ENCODE assay signal across 10 cellular contexts in genomic region chr21:45818276-45818903, GRCh38.
DNase-seq lines count a peak whose midpoint lies in the region; ATAC-seq, FAIRE-seq and TF ChIP-seq lines count a peak whose summit lies in the region.
"Had no signal": no experiment of that assay in that cellular context is flagged by ENCODE, and none has a peak within 500 bp of the region (broad histone marks: within the 10 kb centered on the region; RNA-seq: fewer than 3 reads in every experiment).

No MANE protein-coding gene starts in this region.

- FAIRE-seq in astrocyte (lab: Jason Lieb, UNC), result peak; percentile 37

- TF ChIP-seq CTCF in astrocyte (IDR thresholded peaks at IDR 0.05; ENCODE audit: insufficient read depth, low read depth, low read length), result no peak

- H3K27me3 Mint-ChIP-seq in activated CD8-positive, alpha-beta memory T cell treated with anti-CD3 and anti-CD28 coated beads, Interleukin-2, amount 10 ng/mL, durations not matched to agents 7 days and 5 days, result peaks cover 17% of the 10 kb centered on the region
- peaks cover 17% of the 10 kb centered on the region for H3K27me3 Mint-ChIP-seq in astrocyte (ENCODE audit: low read depth, unreplicated experiment)

- no peak overlapping the region for H2AFZ ChIP-seq in astrocyte (ENCODE audit: low read depth, low read length)

- peak overlapping the region; percentile 70 for H3K4me2 ChIP-seq in astrocyte (ENCODE audit: low read length)
- peak overlapping the region; percentile 49 for H3K4me2 ChIP-seq in skeletal muscle satellite cell (ENCODE audit: low read length)

- peak; percentile 68 for DNase-seq in activated CD8-positive, alpha-beta memory T cell treated with anti-CD3 and anti-CD28 coated beads, Interleukin-2, amount 10 ng/mL, durations not matched to agents 7 days and 5 days
- no peak for DNase-seq in activated CD8-positive, alpha-beta memory T cell treated with anti-CD3 and anti-CD28 coated beads, Interleukin-2, amount 50 U/mL, for 4 hours
- peak; percentile 94 to 99 for DNase-seq in NOMO-1 (lab: John Stamatoyannopoulos, UW; ENCODE audit: unreplicated experiment in 2 of 2)
- DNase-seq in astrocyte (ENCODE audit: low read depth), result peak; percentile 77
- no peak for DNase-seq in DMS79 treated with DMSO at 0.1 percent for 48 hours (lab: John Stamatoyannopoulos, UW)
- no peak for DNase-seq in UCSD-AML1 (lab: John Stamatoyannopoulos, UW; ENCODE audit: unreplicated experiment)
- DNase-seq: CD8-positive, alpha-beta memory T cell; NCI-H1092 had no signal

- H3K4me1 ChIP-seq in astrocyte (ENCODE audit: insufficient read depth, low read length) (peaks cover 24% of the 10 kb centered on the region), skeletal muscle satellite cell (ENCODE audit: control insufficient read depth, insufficient read depth, low read length) (peaks cover 33% of the 10 kb centered on the region)

- H3K79me2 ChIP-seq in astrocyte (ENCODE audit: insufficient read depth, low read length), result no peaks in the 10 kb centered on the region

- no peaks in the 10 kb centered on the region for H3K9me3 Mint-ChIP-seq in activated CD8-positive, alpha-beta memory T cell treated with anti-CD3 and anti-CD28 coated beads, Interleukin-2, amount 10 ng/mL, durations not matched to agents 7 days and 5 days (ENCODE audit: low read depth)
- H3K9me3 Mint-ChIP-seq in astrocyte (ENCODE audit: unreplicated experiment), result no peaks in the 10 kb centered on the region
- H3K9me3 Mint-ChIP-seq: CD8-positive, alpha-beta memory T cell had no signal

- H3K36me3 Mint-ChIP-seq in activated CD8-positive, alpha-beta memory T cell treated with anti-CD3 and anti-CD28 coated beads, Interleukin-2, amount 10 ng/mL, durations not matched to agents 7 days and 5 days, result peaks cover 4% of the 10 kb centered on the region
- no peaks in the 10 kb centered on the region for H3K36me3 Mint-ChIP-seq in astrocyte (ENCODE audit: low read depth, unreplicated experiment)
- H3K36me3 Mint-ChIP-seq: CD8-positive, alpha-beta memory T cell had no signal

- peak overlapping the region; percentile 87 for H3K27ac Mint-ChIP-seq in activated CD8-positive, alpha-beta memory T cell treated with anti-CD3 and anti-CD28 coated beads, Interleukin-2, amount 10 ng/mL, durations not matched to agents 7 days and 5 days
- H3K27ac Mint-ChIP-seq in astrocyte (ENCODE audit: unreplicated experiment), result peak overlapping the region; percentile 70

- peak overlapping the region; percentile 72 for H3K27ac ChIP-seq in astrocyte (ENCODE audit: low read depth, low read length)

- no peaks in the 10 kb centered on the region for H3K36me3 ChIP-seq in astrocyte (ENCODE audit: insufficient read depth, low read length)
- H3K36me3 ChIP-seq in skeletal muscle satellite cell (ENCODE audit: insufficient read depth, low read length), result no peaks in the 10 kb centered on the region

- peak overlapping the region; percentile 63 for H3K9ac ChIP-seq in astrocyte (ENCODE audit: low read length)
- H3K9ac ChIP-seq in skeletal muscle satellite cell (ENCODE audit: low read depth, low read length), result no peak overlapping the region

- H3K9me3 ChIP-seq in astrocyte (ENCODE audit: insufficient read depth, low read depth, low read length), result peaks cover 3% of the 10 kb centered on the region
- H3K9me3 ChIP-seq in skeletal muscle satellite cell (replicated peaks; ENCODE audit: low read length), result no peaks in the 10 kb centered on the region

- CTCF ChIA-PET in activated CD8-positive, alpha-beta memory T cell treated with anti-CD3 and anti-CD28 coated beads, Interleukin-2, amount 10 ng/mL, durations not matched to agents 7 days and 5 days (lab: Charles Lee), result interaction anchor here (0.6 to 3.0 kb wide), 7 partner anchors 159 to 680 kb away, joined by 3 to 10 read pairs (median 5); no protein-coding TSS in a partner anchor

- ATAC-seq in activated CD8-positive, alpha-beta memory T cell treated with anti-CD3 and anti-CD28 coated beads, Interleukin-2, amount 10 ng/mL, durations not matched to agents 7 days and 5 days, result peak; percentile 63
- no peak for ATAC-seq in HG02973 (IDR thresholded peaks at IDR 0.05; ENCODE audit: unreplicated experiment)

- peaks cover 36% of the 10 kb centered on the region for H3K4me1 Mint-ChIP-seq in activated CD8-positive, alpha-beta memory T cell treated with anti-CD3 and anti-CD28 coated beads, Interleukin-2, amount 10 ng/mL, durations not matched to agents 7 days and 5 days
- peaks cover 19% of the 10 kb centered on the region for H3K4me1 Mint-ChIP-seq in astrocyte (ENCODE audit: low read depth, unreplicated experiment)

- H3K27me3 ChIP-seq in astrocyte (ENCODE audit: insufficient read depth, low read length) (no peaks in the 10 kb centered on the region), skeletal muscle satellite cell (ENCODE audit: control insufficient read depth, insufficient read depth, low read length) (peaks cover 4% of the 10 kb centered on the region)

- H3K4me3 ChIP-seq in astrocyte (ENCODE audit: insufficient read depth, low read depth, low read length), result peak overlapping the region; percentile 16
- peak overlapping the region; percentile 0 for H3K4me3 ChIP-seq in skeletal muscle satellite cell (ENCODE audit: low read length)

- H3K4me3 Mint-ChIP-seq in activated CD8-positive, alpha-beta memory T cell treated with anti-CD3 and anti-CD28 coated beads, Interleukin-2, amount 10 ng/mL, durations not matched to agents 7 days and 5 days, result peak overlapping the region; percentile 21
- H3K4me3 Mint-ChIP-seq in astrocyte (ENCODE audit: unreplicated experiment), result no peak overlapping the region

- peaks cover 4% of the 10 kb centered on the region for H4K20me1 ChIP-seq in astrocyte (ENCODE audit: insufficient read depth, low read length)

Comparison
In these comparisons a context has a peak if more than half of its experiments do, and no peak if none do; other contexts are left out.
1. DNase-seq: peak in activated CD8-positive, alpha-beta memory T cell treated with anti-CD3 and anti-CD28 coated beads, Interleukin-2, amount 10 ng/mL, durations not matched to agents 7 days and 5 days (single experiment), NOMO-1 (2 of 2) and astrocyte (single experiment); none in activated CD8-positive, alpha-beta memory T cell treated with anti-CD3 and anti-CD28 coated beads, Interleukin-2, amount 50 U/mL, for 4 hours (single experiment), DMS79 treated with DMSO at 0.1 percent for 48 hours (single experiment) and UCSD-AML1 (single experiment).